Comparison of ENCODE assay signal across 15 cellular contexts in genomic region chr19:17088552-17088951, GRCh38. TPM values are rescaled to one million over a fixed set of nuclear protein-coding genes. Genes with fewer than 3 reads are reported as not detected.
A peak's percentile ranks its signal among the peaks of the same experiment; 100 is the strongest.
DNase-seq lines count a peak whose midpoint lies in the region; ATAC-seq and TF ChIP-seq lines count a peak whose summit lies in the region.
"Had no signal": no experiment of that assay in that cellular context is flagged by ENCODE, and none has a peak within 500 bp of the region (broad histone marks: within the 10 kb centered on the region; RNA-seq: fewer than 3 reads in every experiment).

No MANE protein-coding gene starts in this region.

- H3K27me3 Mint-ChIP-seq in WTC11 (ENCODE audit: low read depth) (no peaks in the 10 kb centered on the region), osteocyte (ENCODE audit: unreplicated experiment) (no peaks in the 10 kb centered on the region)
- no peaks in the 10 kb centered on the region for H3K27me3 Mint-ChIP-seq in activated T-helper 17 cell treated with anti-CD3 and anti-CD28 coated beads, Interleukin-2, amount 50 U/mL, for 72 hours

- TF ChIP-seq CTCF in WTC11 (IDR thresholded peaks at IDR 0.05) (no peak), fibroblast of lung (conservative IDR thresholded peaks at IDR 0.05 in 1 of 2, IDR thresholded peaks at IDR 0.05 in 1 of 2; ENCODE audit: low read depth in 1 of 2, low read length in 2 of 2) (no peak), osteocyte (IDR thresholded peaks at IDR 0.05) (no peak)

- H3K79me2 ChIP-seq in ACC112 (ENCODE audit: control insufficient read depth, insufficient read depth, low read length, unreplicated experiment) (peaks cover 80% of the 10 kb centered on the region), fibroblast of lung (ENCODE audit: control insufficient read depth, insufficient read depth, low read length) (peaks cover 86% of the 10 kb centered on the region)

- H3K27me3 ChIP-seq in ACC112 (ENCODE audit: insufficient read depth, low read length): no peaks in the 10 kb centered on the region
- no peaks in the 10 kb centered on the region for H3K27me3 ChIP-seq in fibroblast of lung (ENCODE audit: control insufficient read depth, insufficient read depth, low read length)

- H2AFZ ChIP-seq in ACC112 (ENCODE audit: low read length, unreplicated experiment): no peak overlapping the region
- no peak overlapping the region for H2AFZ ChIP-seq in fibroblast of lung (ENCODE audit: low read length)

- H3K4me3 Mint-ChIP-seq in WTC11 (no peak overlapping the region), osteocyte (ENCODE audit: unreplicated experiment) (no peak overlapping the region)
- no peak overlapping the region for H3K4me3 Mint-ChIP-seq in activated T-helper 17 cell treated with anti-CD3 and anti-CD28 coated beads, Interleukin-2, amount 50 U/mL, for 72 hours

- peak overlapping the region; percentile 86; the same call in 1 of the 2 replicates for H3K27ac ChIP-seq in ACC112 (ENCODE audit: low read depth, low read length)
- H3K27ac ChIP-seq in fibroblast of lung (ENCODE audit: insufficient read depth, low read length): peak overlapping the region; percentile 71

- no peak overlapping the region for H3K4me3 ChIP-seq in ACC112 (ENCODE audit: low read depth, low read length)
- no peak overlapping the region for H3K4me3 ChIP-seq in fibroblast of lung (replicated peaks in 1 of 4; ENCODE audit: control extremely low read depth in 1 of 4, insufficient read depth in 1 of 4, low read depth in 3 of 4, low read length in 4 of 4)
- H3K4me3 ChIP-seq: mucosa of descending colon had no signal

- intact Hi-C loops in cardiac septum (cut with DNase I): no loop called here

- H3K4me1 Mint-ChIP-seq in WTC11 (peaks cover 18% of the 10 kb centered on the region), osteocyte (ENCODE audit: unreplicated experiment) (peaks cover 33% of the 10 kb centered on the region)
- peaks cover 26% of the 10 kb centered on the region for H3K4me1 Mint-ChIP-seq in activated T-helper 17 cell treated with anti-CD3 and anti-CD28 coated beads, Interleukin-2, amount 50 U/mL, for 72 hours

- H3K4me1 ChIP-seq in ACC112 (ENCODE audit: control insufficient read depth, insufficient read depth, low read length, unreplicated experiment): peaks cover 20% of the 10 kb centered on the region
- peaks cover 23% of the 10 kb centered on the region for H3K4me1 ChIP-seq in fibroblast of lung (ENCODE audit: control insufficient read depth, extremely low read depth, insufficient read depth, low read length)

- POLR2A ChIA-PET in WTC11 (lab: Charles Lee): no interaction called here

- H4K20me1 ChIP-seq in fibroblast of lung (ENCODE audit: control insufficient read depth, extremely low read depth, insufficient read depth, low read length): no peaks in the 10 kb centered on the region

- DNase-seq in WTC11 (ENCODE audit: low spot score) (no peak), fibroblast of lung (ENCODE audit: low read depth in 2 of 2) (no peak), osteocyte (ENCODE audit: extremely low spot score, unreplicated experiment) (no peak), NCI-H2029 (lab: John Stamatoyannopoulos, UW) (no peak), germinal center (ENCODE audit: low spot score) (no peak), cardiac septum (ENCODE audit: low spot score) (no peak)
- DNase-seq: activated CD4-positive, alpha-beta T cell treated with anti-CD3 and anti-CD28 coated beads, Interleukin-2, amount 50 U/mL, for 1 hour; activated T-cell treated with anti-CD3 and anti-CD28 coated beads, Interleukin-2, amount 50 U/mL, for 1 hour; mucosa of descending colon; NCI-H146; small intestine had no signal

- no peak for ATAC-seq in WTC11
- no peak for ATAC-seq in activated T-helper 17 cell treated with anti-CD3 and anti-CD28 coated beads, Interleukin-2, amount 50 U/mL, for 72 hours (replicated peaks)
- ATAC-seq: activated naive CD4-positive, alpha-beta T cell treated with anti-CD3 and anti-CD28 coated beads, Interleukin-2, amount 50 U/mL, for 72 hours; mucosa of descending colon; Panc1 had no signal

- H3K36me3 ChIP-seq in ACC112 (ENCODE audit: insufficient read depth, low read length) (no peaks in the 10 kb centered on the region), fibroblast of lung (ENCODE audit: control insufficient read depth, insufficient read depth, low read length) (no peaks in the 10 kb centered on the region)

- H3K9ac ChIP-seq in fibroblast of lung (ENCODE audit: insufficient read depth, low read length): no peak overlapping the region

- H3K36me3 Mint-ChIP-seq in WTC11 (peaks cover 6% of the 10 kb centered on the region; the same call in 1 of the 2 replicates), osteocyte (ENCODE audit: unreplicated experiment) (peaks cover 5% of the 10 kb centered on the region)
- H3K36me3 Mint-ChIP-seq in activated T-helper 17 cell treated with anti-CD3 and anti-CD28 coated beads, Interleukin-2, amount 50 U/mL, for 72 hours (ENCODE audit: low read depth): peaks cover 49% of the 10 kb centered on the region
- H3K36me3 Mint-ChIP-seq: activated naive CD4-positive, alpha-beta T cell treated with anti-CD3 and anti-CD28 coated beads, Interleukin-2, amount 50 U/mL, for 72 hours had no signal

- H3K9me3 ChIP-seq in fibroblast of lung (ENCODE audit: control insufficient read depth, insufficient read depth, low read depth, low read length): no peaks in the 10 kb centered on the region
- H3K9me3 ChIP-seq: mucosa of descending colon had no signal

- no peak overlapping the region for H3K4me2 ChIP-seq in fibroblast of lung (ENCODE audit: extremely low read depth, insufficient read depth, low read length)

- no peak overlapping the region for H3K27ac Mint-ChIP-seq in WTC11
- peak overlapping the region; percentile 96 for H3K27ac Mint-ChIP-seq in osteocyte (ENCODE audit: unreplicated experiment)
- H3K27ac Mint-ChIP-seq in activated T-helper 17 cell treated with anti-CD3 and anti-CD28 coated beads, Interleukin-2, amount 50 U/mL, for 72 hours: no peak overlapping the region

- no peaks in the 10 kb centered on the region for H3K9me3 Mint-ChIP-seq in WTC11
- no peaks in the 10 kb centered on the region for H3K9me3 Mint-ChIP-seq in osteocyte (ENCODE audit: unreplicated experiment)
- no peaks in the 10 kb centered on the region for H3K9me3 Mint-ChIP-seq in activated T-helper 17 cell treated with anti-CD3 and anti-CD28 coated beads, Interleukin-2, amount 50 U/mL, for 72 hours
- H3K9me3 Mint-ChIP-seq: activated naive CD4-positive, alpha-beta T cell treated with anti-CD3 and anti-CD28 coated beads, Interleukin-2, amount 50 U/mL, for 72 hours had no signal

- CTCF ChIA-PET in WTC11 (lab: Charles Lee): interaction anchor here (1.9 kb wide), 1 partner anchor 20 kb away, joined by 4 read pairs; no protein-coding TSS in a partner anchor

TF ChIP-seq in WTC11, 78 proteins besides CTCF, POLR2A, EP300 and RAD21 (continues in another document):
- peak; percentile 66 for TF ChIP-seq ZNF121 (CRISPR knock-in tag; IDR thresholded peaks at IDR 0.05)
- TF ChIP-seq, protein P1, sequence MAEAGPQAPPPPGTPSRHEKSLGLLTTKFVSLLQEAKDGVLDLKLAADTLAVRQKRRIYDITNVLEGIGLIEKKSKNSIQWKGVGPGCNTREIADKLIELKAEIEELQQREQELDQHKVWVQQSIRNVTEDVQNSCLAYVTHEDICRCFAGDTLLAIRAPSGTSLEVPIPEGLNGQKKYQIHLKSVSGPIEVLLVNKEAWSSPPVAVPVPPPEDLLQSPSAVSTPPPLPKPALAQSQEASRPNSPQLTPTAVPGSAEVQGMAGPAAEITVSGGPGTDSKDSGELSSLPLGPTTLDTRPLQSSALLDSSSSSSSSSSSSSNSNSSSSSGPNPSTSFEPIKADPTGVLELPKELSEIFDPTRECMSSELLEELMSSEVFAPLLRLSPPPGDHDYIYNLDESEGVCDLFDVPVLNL (CRISPR knock-in tag; IDR thresholded peaks at IDR 0.05; ENCODE audit: borderline replicate concordance, low read depth): no peak
- no peak for TF ChIP-seq AFF4 (CRISPR knock-in tag; IDR thresholded peaks at IDR 0.05; ENCODE audit: borderline replicate concordance)

RNA-seq across cellular contexts. Expression of gene MYO9B, which starts 13.0 kb away (rescaled TPM):
- total RNA-seq in WTC11 (2021) (70.3 to 94.3 TPM (median 73.4 TPM) in 3 replicates), fibroblast of lung (44.2 and 52.5 TPM in 2 replicates), osteocyte (93.3 and 94.3 TPM in 2 replicates), cardiac septum (35.6 TPM)
- 32.5 and 39.5 TPM in 2 replicates for polyA plus RNA-seq in fibroblast of lung
- polyA plus RNA-seq in fibroblast of lung (2012): 64.0 and 66.2 TPM in 2 replicates
- 143 and 156 TPM in 2 replicates for polyA minus RNA-seq in fibroblast of lung (ENCODE audit: low replicate concordance)
- 100 to 1,000 TPM; 149 to 152 TPM for total RNA-seq in activated T-helper 17 cell treated with anti-CD3 and anti-CD28 coated beads, Interleukin-2, amount 50 U/mL, for 72 hours

RNA-seq across cellular contexts. Expression of gene HAUS8, which starts 13.3 kb away (rescaled TPM):
- total RNA-seq in WTC11 (2021) (27.9 to 29.9 TPM (median 29.7 TPM) in 3 replicates), fibroblast of lung (2.0 and 2.1 TPM in 2 replicates), osteocyte (9.2 and 11.6 TPM in 2 replicates), cardiac septum (2.6 TPM)
- 6.7 and 13.8 TPM in 2 replicates for polyA plus RNA-seq in fibroblast of lung
- polyA plus RNA-seq in fibroblast of lung (2012): 5.0 and 12.2 TPM in 2 replicates
- polyA minus RNA-seq in fibroblast of lung (ENCODE audit: low replicate concordance): 2.7 and 6.0 TPM in 2 replicates
- total RNA-seq in activated T-helper 17 cell treated with anti-CD3 and anti-CD28 coated beads, Interleukin-2, amount 50 U/mL, for 72 hours: 10 to 100 TPM; 26.0 to 35.2 TPM
